Comparison of ENCODE assay signal across 8 cellular contexts in the genomic region with DNA sequence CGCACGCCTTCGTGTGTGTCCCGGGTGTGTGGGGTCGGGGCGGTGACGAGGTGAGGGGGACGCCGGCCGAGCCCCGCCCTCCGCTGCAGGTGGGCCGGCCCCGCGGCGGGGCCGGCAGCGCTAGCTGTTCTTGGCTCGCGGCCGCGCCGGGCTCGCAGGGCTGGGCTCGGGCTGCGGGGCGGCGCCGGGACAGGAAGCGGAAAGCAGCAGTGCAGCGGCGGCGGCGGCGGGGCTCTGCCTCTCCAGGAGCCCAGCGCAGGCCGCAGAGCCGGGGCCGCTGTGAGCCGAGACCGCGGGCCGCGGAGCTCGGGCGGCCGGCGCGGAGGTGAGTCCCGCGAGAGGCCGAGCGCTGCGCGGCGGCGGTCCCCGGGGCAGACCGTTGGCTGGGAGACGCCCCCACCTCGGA. TPM values are rescaled to one million over a fixed set of nuclear protein-coding genes. Genes with fewer than 3 reads are reported as not detected.
A peak's percentile ranks its signal among the peaks of the same experiment; 100 is the strongest.
DNase-seq lines count a peak whose midpoint lies in the region; ATAC-seq and TF ChIP-seq lines count a peak whose summit lies in the region.

TSS of gene VANGL1 (plus strand) at position 209 of the 406 bp plus-strand sequence. CDS start 9,444 bp downstream, outside the sequence.

- no peak for TF ChIP-seq EP300 in Ishikawa (IDR thresholded peaks at IDR 0.05; ENCODE audit: borderline replicate concordance)

- H3K36me3 ChIP-seq in GM23338 (ENCODE audit: insufficient read depth) = no peaks in the 10 kb centered on the region

- peaks cover 41% of the 10 kb centered on the region for H3K79me2 ChIP-seq in GM23338 (replicated peaks; ENCODE audit: insufficient read depth)

- peak within 1 kb of the TSS; percentile 53; the same call in 1 of the 2 replicates for H3K27ac ChIP-seq in GM23338 (ENCODE audit: low read depth)

- peaks cover 11% of the 10 kb centered on the region; the same call in 1 of the 2 replicates for H3F3A ChIP-seq in GM23338 (replicated peaks; ENCODE audit: low read depth)

- peaks cover 4% of the 10 kb centered on the region; the same call in 1 of the 2 replicates for H3K9me2 ChIP-seq in GM23338 (ENCODE audit: insufficient read depth)

- peaks cover 29% of the 10 kb centered on the region for H3K4me1 ChIP-seq in GM23338 (ENCODE audit: insufficient read depth)

- H3K27me3 ChIP-seq in GM23338 (ENCODE audit: insufficient read depth) = no peaks in the 10 kb centered on the region

- peak within 1 kb of the TSS; percentile 90 for H3K4me3 ChIP-seq in GM23338

- no peak within 1 kb of the TSS; the same call in 1 of the 2 replicates for H3K27ac Mint-ChIP-seq in GM23338
- H3K27ac Mint-ChIP-seq in immature natural killer cell = peak within 1 kb of the TSS; percentile 86 to 97 (median 92)

- peaks cover 40% of the 10 kb centered on the region for H3K9me3 Mint-ChIP-seq in GM23338
- peaks cover 2 to 25% (median 14%) of the 10 kb centered on the region in 6 donors for H3K9me3 Mint-ChIP-seq in immature natural killer cell

- H3K36me3 Mint-ChIP-seq in GM23338 (ENCODE audit: low read depth) = peaks cover 34% of the 10 kb centered on the region
- H3K36me3 Mint-ChIP-seq in immature natural killer cell = peaks cover under 1 to 5% (median 3%) of the 10 kb centered on the region in 3 donors

- H3K4me3 Mint-ChIP-seq in GM23338 (peak within 1 kb of the TSS; percentile 88), immature natural killer cell (peak within 1 kb of the TSS; percentile 83 to 94 (median 90))

- in situ Hi-C loops in T47D (cut with HindIII; ENCODE audit: low pct_unique_long_range_greater_than_20kb, low sequenced_read_pairs) = no loop called here

- H2AFZ ChIP-seq in GM23338 = peak within 1 kb of the TSS; percentile 88

- peaks cover 24% of the 10 kb centered on the region for H3K27me3 Mint-ChIP-seq in GM23338 (ENCODE audit: insufficient read depth, low read depth, poor library complexity)
- H3K27me3 Mint-ChIP-seq in immature natural killer cell (ENCODE audit: low read depth in 3 of 3) = peaks cover 0 to 10% (median 7%) of the 10 kb centered on the region in 3 donors

- TF ChIP-seq RAD21 in Ishikawa (IDR thresholded peaks at IDR 0.05; ENCODE audit: low read depth) = no peak

- peak within 1 kb of the TSS; percentile 97 for H3K4me2 ChIP-seq in GM23338

- no peak for TF ChIP-seq CTCF in GM23338 (conservative IDR thresholded peaks at IDR 0.05; ENCODE audit: low read depth in 2 of 2)

- peak; percentile 57 for DNase-seq in NCI-H82 (lab: John Stamatoyannopoulos, UW)
- no peak for DNase-seq in NCI-H82 treated with DMSO at 0.1 percent for 48 hours (lab: John Stamatoyannopoulos, UW; ENCODE audit: unreplicated experiment)
- DNase-seq in GM23338 (ENCODE audit: low spot score) = peak; percentile 76
- DNase-seq in T47D (ENCODE audit: low read depth in 1 of 2, low spot score in 1 of 2) = peak; percentile 66 to 81
- peak; percentile 57 to 64 (median 61) for DNase-seq in immature natural killer cell
- DNase-seq in stimulated activated CD4-positive, alpha-beta T cell treated with anti-CD3 and anti-CD28 coated beads, Interleukin-15, amount 100 ng/mL, for 24 hours = peak; percentile 72

- H3K4me1 Mint-ChIP-seq in GM23338 = peaks cover 17% of the 10 kb centered on the region
- peaks cover 13 to 31% of the 10 kb centered on the region in 2 donors for H3K4me1 Mint-ChIP-seq in immature natural killer cell

- peak; percentile 80 for ATAC-seq in GM23338
- ATAC-seq in SK-N-SH treated with all-trans-retinoic acid at 6 μM for 48 hours = peak; percentile 86

- peaks cover 18% of the 10 kb centered on the region for H4K20me1 ChIP-seq in GM23338 (replicated peaks; ENCODE audit: insufficient read depth)

TF ChIP-seq in GM23338, 12 proteins besides CTCF, POLR2A, EP300 and RAD21 (continues in another document):
- TF ChIP-seq CREB1 (CRISPR knock-in tag; IDR thresholded peaks at IDR 0.05; ENCODE audit: low read depth) = 0 out of 2 replicates have a peak, but pooled peaks have one; percentile 35
- TF ChIP-seq STAT1 (IDR thresholded peaks at IDR 0.05; ENCODE audit: unreplicated experiment) = no peak
- TF ChIP-seq ZNF114 (CRISPR knock-in tag; IDR thresholded peaks at IDR 0.05) = no peak

TF ChIP-seq in Ishikawa, 13 proteins besides CTCF, POLR2A, EP300 and RAD21:
- TF ChIP-seq NFIC (IDR thresholded peaks at IDR 0.05) (peak; percentile 49; the same call in 1 of the 2 replicates), FOXM1 (IDR thresholded peaks at IDR 0.05; ENCODE audit: borderline replicate concordance, low read depth) (no peak)

TF ChIP-seq in SK-N-SH treated with all-trans-retinoic acid at 6 μM for 48 hours, 23 proteins besides CTCF, POLR2A, EP300 and RAD21:
- no peak for TF ChIP-seq OSR1 (CRISPR knock-in tag; IDR thresholded peaks at IDR 0.05)

RNA-seq across cellular contexts. Expression of gene VANGL1, which starts in this region (rescaled TPM):
- total RNA-seq in GM23338 (2014; rRNA removed; shearing (Covaris generic)) = 11.7 and 14.4 TPM in 2 replicates
- 3.3 and 4.4 TPM in 2 replicates for polyA plus RNA-seq in GM23338 (2016; fragmentation: Nextera tagmentation; extraction: Ambion mirVana)
- 10 to 100 TPM; 12.5 to 19.3 (median 14.9) TPM for polyA plus RNA-seq in immature natural killer cell
